ENCODE assay signal across 13 cellular contexts in the genomic region with DNA sequence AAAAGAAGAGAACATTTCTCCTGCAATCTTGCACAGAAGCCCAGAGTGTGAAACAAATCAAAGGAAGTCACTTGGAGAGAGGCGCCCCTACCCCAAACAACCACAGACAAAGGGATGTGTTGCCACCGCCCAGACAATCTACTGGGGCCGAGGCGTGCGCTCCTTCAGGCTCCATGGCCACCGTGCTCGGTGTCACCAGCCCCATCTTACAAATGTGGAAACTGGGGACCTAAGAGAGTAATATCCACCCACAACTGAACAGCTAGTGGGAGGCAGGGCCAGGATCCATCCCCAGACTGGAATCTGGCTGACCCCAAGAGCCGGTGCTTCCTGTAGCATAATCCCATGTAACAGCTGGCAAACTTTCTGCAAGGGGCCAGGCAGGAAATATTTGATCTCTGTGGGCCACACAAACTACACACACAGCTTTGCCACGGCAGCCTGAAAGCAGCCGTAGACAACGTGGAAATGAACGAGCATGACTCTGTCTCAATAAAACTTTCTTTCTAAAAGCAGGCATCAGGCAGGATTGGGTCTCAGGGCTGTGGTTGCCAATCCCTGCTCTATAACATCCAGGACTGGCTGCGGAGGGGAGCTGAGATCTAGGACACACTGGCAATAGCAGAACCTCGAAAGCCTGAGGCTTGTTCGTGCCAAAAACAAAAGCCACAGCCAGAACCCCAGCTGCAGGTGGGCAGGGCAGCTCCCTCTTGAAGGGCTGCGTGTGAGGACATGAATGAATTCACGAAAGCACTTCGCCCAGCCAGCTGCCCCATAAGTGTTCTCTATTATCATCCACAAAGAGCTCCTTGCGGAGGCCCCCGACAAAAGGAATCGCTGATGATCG. TPM values are rescaled to one million over a fixed set of nuclear protein-coding genes. Genes with fewer than 3 reads are reported as not detected.
DNase-seq lines count a peak whose midpoint lies in the region; ATAC-seq, FAIRE-seq and TF ChIP-seq lines count a peak whose summit lies in the region.
"Had no signal": no experiment of that assay in that cellular context is flagged by ENCODE, and none has a peak within 500 bp of the region (broad histone marks: within the 10 kb centered on the region; RNA-seq: fewer than 3 reads in every experiment).

No MANE protein-coding gene starts in this region.

- H3K4me1 ChIP-seq in ES-I3 (ENCODE audit: insufficient read depth, low read length): peaks cover 17% of the 10 kb centered on the region; the same call in 1 of the 2 replicates
- peaks cover 0 to 11% of the 10 kb centered on the region in 2 donors for H3K4me1 ChIP-seq in naive thymus-derived CD4-positive, alpha-beta T cell (ENCODE audit: control insufficient read depth in 2 of 2, insufficient read depth in 2 of 2, low read length in 2 of 2)
- no peaks in the 10 kb centered on the region for H3K4me1 ChIP-seq in pancreas

- H3K36me3 Mint-ChIP-seq in activated naive CD8-positive, alpha-beta T cell treated with anti-CD3 and anti-CD28 coated beads for 36 hours: peaks cover 4% of the 10 kb centered on the region
- peaks cover 0 to 18% (median 11%) of the 10 kb centered on the region in 5 donors for H3K36me3 Mint-ChIP-seq in naive thymus-derived CD4-positive, alpha-beta T cell
- H3K36me3 Mint-ChIP-seq in natural killer cell treated with Interleukin-12 subunit alpha and Interleukin-12 subunit beta and Interleukin-15 and Interleukin-18, amount 100 ng/mL, for 72 hours: no peaks in the 10 kb centered on the region

- H3K9me3 ChIP-seq in ES-I3 (ENCODE audit: control insufficient read depth, insufficient read depth, low read length) (peaks cover 6% of the 10 kb centered on the region; the same call in 1 of the 2 replicates), pancreas (no peaks in the 10 kb centered on the region)
- H3K9me3 ChIP-seq in naive thymus-derived CD4-positive, alpha-beta T cell (ENCODE audit: control insufficient read depth in 2 of 3, low read length in 3 of 3): peaks cover 0 to 5% (median 0%) of the 10 kb centered on the region in 3 experiments

- no peak for ATAC-seq in naive thymus-derived CD4-positive, alpha-beta T cell
- no peak for ATAC-seq in GM21737 (IDR thresholded peaks at IDR 0.05; ENCODE audit: unreplicated experiment)
- ATAC-seq in GM19395 (IDR thresholded peaks at IDR 0.05; ENCODE audit: unreplicated experiment): no peak
- ATAC-seq in natural killer cell treated with Interleukin-12 subunit alpha and Interleukin-12 subunit beta and Interleukin-15 and Interleukin-18, amount 100 ng/mL, for 72 hours: no peak
- no peak for ATAC-seq in pancreas

- no peak overlapping the region for H3K27ac Mint-ChIP-seq in activated naive CD8-positive, alpha-beta T cell treated with anti-CD3 and anti-CD28 coated beads for 36 hours
- peak overlapping the region in 5 of 9 donors; percentile 38 to 60 (median 46) for H3K27ac Mint-ChIP-seq in naive thymus-derived CD4-positive, alpha-beta T cell
- H3K27ac Mint-ChIP-seq in natural killer cell treated with Interleukin-12 subunit alpha and Interleukin-12 subunit beta and Interleukin-15 and Interleukin-18, amount 100 ng/mL, for 72 hours: no peak overlapping the region
- H3K27ac Mint-ChIP-seq: T-cell had no signal

- no peaks in the 10 kb centered on the region; the same call in 1 of the 2 replicates for H3K36me3 ChIP-seq in ES-I3 (ENCODE audit: insufficient read depth, low read length)
- H3K36me3 ChIP-seq in naive thymus-derived CD4-positive, alpha-beta T cell (ENCODE audit: control insufficient read depth in 2 of 3, insufficient read depth in 3 of 3, low read length in 3 of 3): no peaks in the 10 kb centered on the region
- H3K36me3 ChIP-seq in pancreas: no peaks in the 10 kb centered on the region

- peaks cover 9% of the 10 kb centered on the region for H3K27me3 Mint-ChIP-seq in activated naive CD8-positive, alpha-beta T cell treated with anti-CD3 and anti-CD28 coated beads for 36 hours
- H3K27me3 Mint-ChIP-seq in naive thymus-derived CD4-positive, alpha-beta T cell: peaks cover 0 to 15% (median 0%) of the 10 kb centered on the region in 5 donors
- peaks cover 0 to 3% of the 10 kb centered on the region in 2 donors for H3K27me3 Mint-ChIP-seq in natural killer cell treated with Interleukin-12 subunit alpha and Interleukin-12 subunit beta and Interleukin-15 and Interleukin-18, amount 100 ng/mL, for 72 hours

- no peak overlapping the region for H3K4me3 ChIP-seq in naive thymus-derived CD4-positive, alpha-beta T cell (ENCODE audit: low read length)
- H3K4me3 ChIP-seq in pancreas: no peak overlapping the region
- H3K4me3 ChIP-seq: lung had no signal

- H3K4me3 Mint-ChIP-seq in activated naive CD8-positive, alpha-beta T cell treated with anti-CD3 and anti-CD28 coated beads for 36 hours: no peak overlapping the region
- H3K4me3 Mint-ChIP-seq in naive thymus-derived CD4-positive, alpha-beta T cell: peak overlapping the region in 7 of 10 donors; percentile 4 to 64 (median 51)
- no peak overlapping the region for H3K4me3 Mint-ChIP-seq in natural killer cell treated with Interleukin-12 subunit alpha and Interleukin-12 subunit beta and Interleukin-15 and Interleukin-18, amount 100 ng/mL, for 72 hours

- no peak for TF ChIP-seq CTCF in pancreas (IDR thresholded peaks at IDR 0.05)

- peak overlapping the region; percentile 32; the same call in 1 of the 2 replicates for H3K9ac ChIP-seq in ES-I3 (ENCODE audit: low read depth, low read length)

- H3K27me3 ChIP-seq in naive thymus-derived CD4-positive, alpha-beta T cell (ENCODE audit: control insufficient read depth in 2 of 2, insufficient read depth in 2 of 2, low read length in 2 of 2): no peaks in the 10 kb centered on the region
- H3K27me3 ChIP-seq in pancreas: no peaks in the 10 kb centered on the region

- H3K9me3 Mint-ChIP-seq in activated naive CD8-positive, alpha-beta T cell treated with anti-CD3 and anti-CD28 coated beads for 36 hours: peaks cover 3% of the 10 kb centered on the region
- peaks cover 0 to 11% (median 4%) of the 10 kb centered on the region in 11 donors for H3K9me3 Mint-ChIP-seq in naive thymus-derived CD4-positive, alpha-beta T cell
- peaks cover 3% of the 10 kb centered on the region for H3K9me3 Mint-ChIP-seq in natural killer cell treated with Interleukin-12 subunit alpha and Interleukin-12 subunit beta and Interleukin-15 and Interleukin-18, amount 100 ng/mL, for 72 hours

- peaks cover 17% of the 10 kb centered on the region for H3K4me1 Mint-ChIP-seq in activated naive CD8-positive, alpha-beta T cell treated with anti-CD3 and anti-CD28 coated beads for 36 hours
- peaks cover 0 to 25% (median 17%) of the 10 kb centered on the region in 7 donors for H3K4me1 Mint-ChIP-seq in naive thymus-derived CD4-positive, alpha-beta T cell
- H3K4me1 Mint-ChIP-seq in natural killer cell treated with Interleukin-12 subunit alpha and Interleukin-12 subunit beta and Interleukin-15 and Interleukin-18, amount 100 ng/mL, for 72 hours (ENCODE audit: low read depth in 2 of 2): no peaks in the 10 kb centered on the region

- H3K27ac ChIP-seq in naive thymus-derived CD4-positive, alpha-beta T cell (ENCODE audit: low read depth, low read length): no peak overlapping the region
- H3K27ac ChIP-seq in pancreas: no peak overlapping the region

- no peak for FAIRE-seq in pancreas (lab: Jason Lieb, UNC)
- FAIRE-seq: urothelium cell line had no signal

- CTCF ChIA-PET in naive thymus-derived CD4-positive, alpha-beta T cell (lab: Charles Lee): interaction anchor here (2.4 kb wide), 1 partner anchor 58 kb away, joined by 6 read pairs; no protein-coding TSS in a partner anchor

- 82 to 83% methylated on average over 22 of the region's 22 CpGs for WGBS in pancreas, 2 donors

- intact Hi-C loops in naive thymus-derived CD4-positive, alpha-beta T cell (cut with micrococcal nuclease): loop anchor here in 1 of 2 donors (5.0 to 10.0 kb wide), 2 partner anchors 37 to 411 kb away; partner anchors contain the start of gene C16orf74
- intact Hi-C loops in pancreas (cut with DNase I): loop anchor here in 2 of 3 donors (5.0 to 10.0 kb wide), 2 partner anchors 48 to 441 kb away; no protein-coding TSS in a partner anchor

- POLR2A ChIA-PET in naive thymus-derived CD4-positive, alpha-beta T cell (lab: Charles Lee): no interaction called here

- DNase-seq in NCI-H187 (lab: John Stamatoyannopoulos, UW): peak; percentile 84 to 85
- DNase-seq in activated naive CD8-positive, alpha-beta T cell treated with anti-CD3 and anti-CD28 coated beads for 36 hours: peak; percentile 22
- DNase-seq in naive thymus-derived CD4-positive, alpha-beta T cell: no peak
- DNase-seq in natural killer cell treated with Interleukin-12 subunit alpha and Interleukin-12 subunit beta and Interleukin-15 and Interleukin-18, amount 100 ng/mL, for 72 hours (ENCODE audit: low spot score): no peak
- no peak for DNase-seq in pancreas
- DNase-seq: Kasumi-1; stimulated activated CD4-positive, alpha-beta T cell treated with anti-CD3 and anti-CD28 coated beads, Interleukin-1b, Interleukin-23, amount 100 ng/mL, for 48 hours; T-cell had no signal

RNA-seq across cellular contexts. Expression of gene GINS2, which starts 26.6 kb away (rescaled TPM):
- total RNA-seq in activated naive CD8-positive, alpha-beta T cell treated with anti-CD3 and anti-CD28 coated beads for 36 hours: 10 to 100 TPM; 71.5 to 74.1 TPM
- total RNA-seq in naive thymus-derived CD4-positive, alpha-beta T cell: 10 to 100 TPM in 1 of 5 experiments, 1 to 10 TPM in 4; 1.0 to 43.6 (median 1.9) TPM
- 1 to 10 TPM; 1.3 to 2.1 TPM for polyA plus RNA-seq in naive thymus-derived CD4-positive, alpha-beta T cell
- total RNA-seq in natural killer cell treated with Interleukin-12 subunit alpha and Interleukin-12 subunit beta and Interleukin-15 and Interleukin-18, amount 100 ng/mL, for 72 hours: 10 to 100 TPM; 34.3 to 69.5 TPM
- total RNA-seq in pancreas: 1 to 10 TPM in 2 of 6 donors, under 1 TPM in 4; 0.37 to 1.6 (median 0.71) TPM
- 1 to 10 TPM in 1 of 2 donors, under 1 TPM in 1; 0.76 to 1.9 TPM for polyA plus RNA-seq in pancreas

RNA-seq across cellular contexts. Expression of gene C16orf74, which starts 35.5 kb away (rescaled TPM):
- 1 to 10 TPM; 1.5 to 1.6 TPM for total RNA-seq in activated naive CD8-positive, alpha-beta T cell treated with anti-CD3 and anti-CD28 coated beads for 36 hours
- 10 to 100 TPM in 3 of 5 experiments, 1 to 10 TPM in 1, under 1 TPM in 1; 0.99 to 19.8 (median 11.7) TPM for total RNA-seq in naive thymus-derived CD4-positive, alpha-beta T cell
- polyA plus RNA-seq in naive thymus-derived CD4-positive, alpha-beta T cell: 10 to 100 TPM; 13.1 to 16.0 TPM
- total RNA-seq in natural killer cell treated with Interleukin-12 subunit alpha and Interleukin-12 subunit beta and Interleukin-15 and Interleukin-18, amount 100 ng/mL, for 72 hours: not detected
- under 1 TPM; 0.37 to 0.87 (median 0.61) TPM for total RNA-seq in pancreas
- polyA plus RNA-seq in pancreas: 1 to 10 TPM in 1 of 2 donors, under 1 TPM in 1; 0.84 to 1.3 TPM

Comparison
In these comparisons a context has a peak if more than half of its experiments do, and no peak if none do; other contexts are left out.
1. DNase-seq: peak in NCI-H187 (2 of 2) and activated naive CD8-positive, alpha-beta T cell treated with anti-CD3 and anti-CD28 coated beads for 36 hours (single experiment); none in naive thymus-derived CD4-positive, alpha-beta T cell (0 of 9), natural killer cell treated with Interleukin-12 subunit alpha and Interleukin-12 subunit beta and Interleukin-15 and Interleukin-18, amount 100 ng/mL, for 72 hours (single experiment) and pancreas (0 of 6).
2. H3K27ac Mint-ChIP-seq: peak in naive thymus-derived CD4-positive, alpha-beta T cell (5 of 9); none in activated naive CD8-positive, alpha-beta T cell treated with anti-CD3 and anti-CD28 coated beads for 36 hours (single experiment) and natural killer cell treated with Interleukin-12 subunit alpha and Interleukin-12 subunit beta and Interleukin-15 and Interleukin-18, amount 100 ng/mL, for 72 hours (0 of 2).
3. H3K4me3 Mint-ChIP-seq: peak in naive thymus-derived CD4-positive, alpha-beta T cell (7 of 10); none in activated naive CD8-positive, alpha-beta T cell treated with anti-CD3 and anti-CD28 coated beads for 36 hours (single experiment) and natural killer cell treated with Interleukin-12 subunit alpha and Interleukin-12 subunit beta and Interleukin-15 and Interleukin-18, amount 100 ng/mL, for 72 hours (single experiment).